Comparison of ENCODE assay signal across 8 cellular contexts in genomic region chr19:39430675-39431593, GRCh38. TPM values are rescaled to one million over a fixed set of nuclear protein-coding genes. Genes with fewer than 3 reads are reported as not detected.
DNase-seq lines count a peak whose midpoint lies in the region; ATAC-seq, FAIRE-seq and TF ChIP-seq lines count a peak whose summit lies in the region.

No MANE protein-coding gene starts in this region.

- ATAC-seq in T-helper 17 cell (peak; percentile 78), GM19395 (IDR thresholded peaks at IDR 0.05; ENCODE audit: unreplicated experiment) (no peak)

- H3K27ac ChIP-seq in mucosa of rectum (ENCODE audit: low read depth in 2 of 2, low read length in 2 of 2), result peak overlapping the region; percentile 69 to 74

- peak overlapping the region; percentile 100 for H3K27ac Mint-ChIP-seq in T-helper 17 cell

- H3K9me3 ChIP-seq in T-helper 17 cell (ENCODE audit: control insufficient read depth, low read length, poor library complexity, severe bottlenecking) (no peaks in the 10 kb centered on the region), mucosa of rectum (ENCODE audit: control insufficient read depth in 2 of 2, low read length in 2 of 2) (no peaks in the 10 kb centered on the region)

- H3K36me3 ChIP-seq in bronchial epithelial cell (ENCODE audit: control insufficient read depth, insufficient read depth, low read length) (peaks cover 19% of the 10 kb centered on the region), mucosa of rectum (ENCODE audit: control insufficient read depth in 2 of 2, insufficient read depth in 2 of 2, low read length in 2 of 2) (peaks cover 22 to 26% of the 10 kb centered on the region in 2 donors)

- TF ChIP-seq CTCF in bronchial epithelial cell (IDR thresholded peaks at IDR 0.05; ENCODE audit: insufficient read depth, low read length, severe bottlenecking), result no peak

- no peak overlapping the region for H3K9ac ChIP-seq in mucosa of rectum (ENCODE audit: low read depth in 1 of 2, low read length in 2 of 2)

- peaks cover 37% of the 10 kb centered on the region for H3K4me1 Mint-ChIP-seq in T-helper 17 cell

- peaks cover 11% of the 10 kb centered on the region for H3K36me3 Mint-ChIP-seq in T-helper 17 cell (ENCODE audit: low read depth)

- peaks cover 15 to 17% of the 10 kb centered on the region in 2 donors for H3K4me1 ChIP-seq in mucosa of rectum (ENCODE audit: control insufficient read depth in 2 of 2, insufficient read depth in 2 of 2, low read length in 2 of 2)

- H3K27me3 ChIP-seq in bronchial epithelial cell (ENCODE audit: control insufficient read depth, insufficient read depth, low read length) (no peaks in the 10 kb centered on the region), mucosa of rectum (ENCODE audit: control insufficient read depth in 2 of 2, insufficient read depth in 2 of 2, low read length in 2 of 2) (no peaks in the 10 kb centered on the region)

- H3K27me3 Mint-ChIP-seq in T-helper 17 cell, result no peaks in the 10 kb centered on the region

- DNase-seq in HT-29 (ENCODE audit: low spot score) (peak; percentile 99), T-helper 17 cell (peak; percentile 48 to 75 (median 70)), bronchial epithelial cell (ENCODE audit: low read depth) (peak; percentile 98), urothelium cell line (ENCODE audit: low spot score) (peak; percentile 51), NCI-H146 treated with DMSO at 0.1 percent for 48 hours (lab: John Stamatoyannopoulos, UW; ENCODE audit: unreplicated experiment) (no peak)

- H3K4me3 ChIP-seq in bronchial epithelial cell (ENCODE audit: low read depth, low read length) (no peak overlapping the region), mucosa of rectum (ENCODE audit: low read length in 2 of 2) (peak overlapping the region in 1 of 2 donors; percentile 14)

- FAIRE-seq in G401.6 (lab: Jason Lieb, UNC) (peak; percentile 99), bronchial epithelial cell (lab: Jason Lieb, UNC) (peak; percentile 93), urothelium cell line (lab: Jason Lieb, UNC) (no peak)

- peak overlapping the region; percentile 78 for H3K4me3 Mint-ChIP-seq in T-helper 17 cell

RNA-seq across cellular contexts. Expression of gene RPS16, which starts 4.8 kb away (rescaled TPM):
- total RNA-seq in HT-29 (2014; rRNA removed; shearing (Covaris generic)), result 798 and 1,020 TPM in 2 replicates
- total RNA-seq in T-helper 17 cell, result 1,000 to 10,000 TPM; 3,790 to 3,904 TPM
- 75.3 and 94.3 TPM in 2 replicates for total RNA-seq in bronchial epithelial cell

RNA-seq across cellular contexts. Expression of gene SUPT5H, which starts 14.4 kb away (rescaled TPM):
- 128 and 151 TPM in 2 replicates for total RNA-seq in HT-29 (2014; rRNA removed; shearing (Covaris generic))
- total RNA-seq in T-helper 17 cell, result 100 to 1,000 TPM; 346 to 352 TPM
- 41.9 and 48.1 TPM in 2 replicates for total RNA-seq in bronchial epithelial cell

RNA-seq across cellular contexts. Expression of gene PLEKHG2, which starts 18.5 kb away (rescaled TPM):
- 51.0 and 61.2 TPM in 2 replicates for total RNA-seq in HT-29 (2014; rRNA removed; shearing (Covaris generic))
- total RNA-seq in T-helper 17 cell, result 100 to 1,000 TPM; 119 to 129 TPM
- 3.3 and 5.3 TPM in 2 replicates for total RNA-seq in bronchial epithelial cell

RNA-seq across cellular contexts. Expression of gene ZFP36, which starts 24.3 kb away (rescaled TPM):
- total RNA-seq in HT-29 (2014; rRNA removed; shearing (Covaris generic)), result 124 and 131 TPM in 2 replicates
- total RNA-seq in T-helper 17 cell (1,000 to 10,000 TPM; 1,082 to 1,318 TPM), bronchial epithelial cell (3.4 and 5.0 TPM in 2 replicates)

RNA-seq across cellular contexts. Expression of gene MED29, which starts 39.8 kb away (rescaled TPM):
- 59.7 and 64.3 TPM in 2 replicates for total RNA-seq in HT-29 (2014; rRNA removed; shearing (Covaris generic))
- total RNA-seq in T-helper 17 cell (10 to 100 TPM; 43.4 to 43.6 TPM), bronchial epithelial cell (6.8 and 7.7 TPM in 2 replicates)
